In the genomic region with DNA sequence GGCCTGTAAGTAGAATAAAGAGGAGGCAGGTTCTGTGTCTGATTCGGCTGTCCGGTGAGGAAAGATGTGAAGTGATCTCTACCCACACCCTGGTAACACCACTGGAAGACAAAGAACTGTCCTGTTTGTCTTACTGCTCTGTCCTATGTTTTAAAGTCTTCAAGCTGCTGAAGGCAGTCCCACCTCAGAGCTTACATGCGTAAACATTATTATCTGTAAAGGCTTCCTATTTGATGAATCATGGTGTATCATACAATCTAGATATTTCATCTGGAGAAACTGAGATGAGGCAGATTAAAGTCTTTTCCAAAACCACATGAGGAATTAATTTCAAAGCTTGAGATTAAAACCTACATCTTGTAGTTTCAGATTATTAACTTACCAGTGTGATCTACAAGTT, we compare ENCODE assay signal across 10 cellular contexts.
DNase-seq lines count a peak whose midpoint lies in the region; ATAC-seq and TF ChIP-seq lines count a peak whose summit lies in the region.
"Had no signal": no experiment of that assay in that cellular context is flagged by ENCODE, and none has a peak within 500 bp of the region (broad histone marks: within the 10 kb centered on the region; RNA-seq: fewer than 3 reads in every experiment).

No MANE protein-coding gene starts in this region.

- peak overlapping the region; percentile 99 for H3K27ac Mint-ChIP-seq in endothelial cell (ENCODE audit: unreplicated experiment)

- ATAC-seq in HG02970 (IDR thresholded peaks at IDR 0.05; ENCODE audit: low FRiP score, unreplicated experiment) = no peak

- H3K4me3 Mint-ChIP-seq in endothelial cell (ENCODE audit: unreplicated experiment) = no peak overlapping the region

- H3K9me3 Mint-ChIP-seq in endothelial cell (ENCODE audit: unreplicated experiment) = no peaks in the 10 kb centered on the region

- H3K4me2 ChIP-seq in OCI-LY7 (ENCODE audit: low read length) = peak overlapping the region; percentile 11; the same call in 1 of the 2 replicates

- no TSS peak for BruUV-seq in OCI-LY7 (replicated peaks; lab: Mats Ljungman, UMichigan)

- H4K20me1 ChIP-seq in OCI-LY7 (ENCODE audit: insufficient read depth, low read length) = no peaks in the 10 kb centered on the region

- H3K79me2 ChIP-seq in OCI-LY7 (ENCODE audit: insufficient read depth, low read depth, low read length) = no peaks in the 10 kb centered on the region

- H2AFZ ChIP-seq in OCI-LY7 (ENCODE audit: low read length) = peak overlapping the region; percentile 52; the same call in 1 of the 2 replicates

- H3K36me3 Mint-ChIP-seq in endothelial cell (ENCODE audit: low read depth, unreplicated experiment) = peaks cover 4% of the 10 kb centered on the region

- no peak for TF ChIP-seq CTCF in OCI-LY7 (conservative IDR thresholded peaks at IDR 0.05; ENCODE audit: low read length)
- TF ChIP-seq CTCF in endothelial cell (IDR thresholded peaks at IDR 0.05; ENCODE audit: unreplicated experiment) = no peak

- peaks cover 82% of the 10 kb centered on the region for H3K4me1 ChIP-seq in OCI-LY7 (ENCODE audit: insufficient read depth, low read length, poor library complexity, severe bottlenecking)

- no peaks in the 10 kb centered on the region for H3K9me3 ChIP-seq in OCI-LY7 (ENCODE audit: low read length)

- no peaks in the 10 kb centered on the region for H3K9me2 ChIP-seq in OCI-LY7 (ENCODE audit: insufficient read depth, low read length)

- no peaks in the 10 kb centered on the region for H3K27me3 ChIP-seq in H7 (ENCODE audit: control insufficient read depth, insufficient read depth, low read length)

- H3K4me1 Mint-ChIP-seq in endothelial cell (ENCODE audit: unreplicated experiment) = peaks cover 52% of the 10 kb centered on the region

- CTCF ChIA-PET in OCI-LY7 (lab: Charles Lee; ENCODE audit: unreplicated experiment) = interaction anchor here (0.8 kb wide), 1 partner anchor 58 kb away, joined by 3 read pairs; no protein-coding TSS in a partner anchor

- H3K27me3 Mint-ChIP-seq in endothelial cell (ENCODE audit: unreplicated experiment) = peaks cover 3% of the 10 kb centered on the region

- peak overlapping the region; percentile 6 for H3K27ac ChIP-seq in OCI-LY7 (ENCODE audit: low read depth, low read length, poor library complexity, severe bottlenecking)

- DNase-seq in AG08395 (ENCODE audit: low spot score) (peak; percentile 19), OCI-LY7 (ENCODE audit: low spot score) (no peak), endothelial cell (ENCODE audit: low spot score) (no peak), non-pigmented ciliary epithelial cell (ENCODE audit: low read depth) (peak; percentile 67), H7 (no peak), DMS53 (lab: John Stamatoyannopoulos, UW) (no peak)
- DNase-seq in activated T-cell treated with anti-CD3 and anti-CD28 coated beads, Interleukin-2, amount 50 U/mL, for 48 hours = no peak
- DNase-seq: activated CD4-positive, alpha-beta T cell treated with anti-CD3 and anti-CD28 coated beads for 1 hour; NCI-H526 had no signal

- H3K36me3 ChIP-seq in OCI-LY7 (ENCODE audit: insufficient read depth, low read length) = no peaks in the 10 kb centered on the region
- H3K36me3 ChIP-seq in H7 (replicated peaks; ENCODE audit: control insufficient read depth, insufficient read depth, low read length) = no peaks in the 10 kb centered on the region

- H3K4me3 ChIP-seq in OCI-LY7 (ENCODE audit: low read depth, low read length, poor library complexity, severe bottlenecking) (no peak overlapping the region), H7 (ENCODE audit: insufficient read depth, low read depth, low read length) (no peak overlapping the region)

- POLR2A ChIA-PET in OCI-LY7 (lab: Charles Lee) = interaction anchor here (0.6 to 1.2 kb wide), 4 partner anchors 9 to 112 kb away, joined by 3 to 4 read pairs (median 3); no protein-coding TSS in a partner anchor

- intact Hi-C loops in OCI-LY7 (cut with micrococcal nuclease; ENCODE audit: unreplicated experiment) = no loop called here

Comparison
In these comparisons a context has a peak if more than half of its experiments do, and no peak if none do; other contexts are left out.
1. DNase-seq: peak in AG08395 (single experiment) and non-pigmented ciliary epithelial cell (single experiment); none in OCI-LY7 (single experiment), endothelial cell (single experiment), H7 (single experiment), activated T-cell treated with anti-CD3 and anti-CD28 coated beads, Interleukin-2, amount 50 U/mL, for 48 hours (0 of 2) and DMS53 (single experiment).